Comparison of ENCODE assay signal across 33 cellular contexts in genomic region chr16:73399997-73400396, GRCh38.
"Had no signal": no experiment of that assay in that cellular context is flagged by ENCODE, and none has a peak within 500 bp of the region (broad histone marks: within the 10 kb centered on the region; RNA-seq: fewer than 3 reads in every experiment).

No MANE protein-coding gene starts in this region.

- ATAC-seq: activated CD4-positive, alpha-beta T cell treated with anti-CD3 and anti-CD28 coated beads for 36 hours; activated CD8-positive, alpha-beta memory T cell treated with anti-CD3 and anti-CD28 coated beads, Interleukin-2, amount 10 ng/mL, durations not matched to agents 7 days and 5 days; activated CD8-positive, alpha-beta T cell treated with anti-CD3 and anti-CD28 coated beads, Interleukin-2, amount 10 ng/mL, durations not matched to agents 7 days and 5 days; activated naive CD4-positive, alpha-beta T cell treated with anti-CD3 and anti-CD28 coated beads, Interleukin-2, amount 50 U/mL, for 72 hours; esophagus mucosa; T-helper 17 cell had no signal

- H3K9me3 ChIP-seq: ascending aorta, breast epithelium, colonic mucosa had no signal

- H3K4me1 Mint-ChIP-seq: activated CD4-positive, alpha-beta T cell treated with anti-CD3 and anti-CD28 coated beads for 36 hours; activated CD4-positive, alpha-beta T cell treated with anti-CD3 and anti-CD28 coated beads, Interleukin-2, amount 10 ng/mL, durations not matched to agents 24 days and 14 days; activated CD8-positive, alpha-beta memory T cell treated with anti-CD3 and anti-CD28 coated beads, Interleukin-2, amount 10 ng/mL, durations not matched to agents 7 days and 5 days; activated naive CD8-positive, alpha-beta T cell treated with anti-CD3 and anti-CD28 coated beads, Interleukin-2, amount 10 ng/mL, durations not matched to agents 7 days and 5 days; T-helper 17 cell had no signal

- H3K36me3 Mint-ChIP-seq: activated CD4-positive, alpha-beta memory T cell treated with anti-CD3 and anti-CD28 coated beads for 36 hours; activated CD8-positive, alpha-beta memory T cell treated with anti-CD3 and anti-CD28 coated beads, Interleukin-2, amount 10 ng/mL, durations not matched to agents 7 days and 5 days; activated naive CD4-positive, alpha-beta T cell treated with anti-CD3 and anti-CD28 coated beads, Interleukin-2, amount 50 U/mL, for 72 hours; activated naive CD8-positive, alpha-beta T cell treated with anti-CD3 and anti-CD28 coated beads, Interleukin-2, amount 10 ng/mL, durations not matched to agents 7 days and 5 days; brain had no signal

- H3K9me3 Mint-ChIP-seq: activated CD4-positive, alpha-beta memory T cell treated with anti-CD3 and anti-CD28 coated beads for 36 hours; activated naive CD4-positive, alpha-beta T cell treated with anti-CD3 and anti-CD28 coated beads for 36 hours; activated T-helper 1 cell treated with anti-CD3 and anti-CD28 coated beads, Interleukin-12 subunit alpha, Interleukin-12 subunit beta, Interleukin-2, Interleukin-4 antibody, amounts not matched to agents 30 ng/mL and 10 ng/mL and 1 ng/mL, durations not matched to agents 14 hours and 24 hours and 36 hours; activated T-helper 2 cell treated with anti-CD3 and anti-CD28 coated beads, Interferon-gamma antibody, Interleukin-2, Interleukin-4, amounts not matched to agents 10 μg/mL and 5 μg/mL and 100 μg/mL, durations not matched to agents 14 hours and 24 hours and 36 hours; T-helper 2 cell treated with Interferon-gamma antibody and Interleukin-4, amounts not matched to agents 5 μg/mL and 100 μg/mL, for 36 hours had no signal

- H3K36me3 ChIP-seq: ascending aorta, breast epithelium, cardiac muscle cell, colonic mucosa, WERI-Rb-1 had no signal

- H3K27ac ChIP-seq: ascending aorta, breast epithelium, cardiac muscle cell, colonic mucosa, WERI-Rb-1 had no signal

- H3K27ac Mint-ChIP-seq: activated CD4-positive, alpha-beta memory T cell treated with anti-CD3 and anti-CD28 coated beads for 36 hours; activated CD4-positive, alpha-beta T cell treated with anti-CD3 and anti-CD28 coated beads for 36 hours; activated CD4-positive, alpha-beta T cell treated with anti-CD3 and anti-CD28 coated beads, Interleukin-2, amount 10 ng/mL, durations not matched to agents 24 days and 14 days; activated CD8-positive, alpha-beta memory T cell treated with anti-CD3 and anti-CD28 coated beads, Interleukin-2, amount 10 ng/mL, durations not matched to agents 7 days and 5 days; activated CD8-positive, alpha-beta T cell treated with anti-CD3 and anti-CD28 coated beads, Interleukin-2, amount 10 ng/mL, durations not matched to agents 7 days and 5 days; activated naive CD4-positive, alpha-beta T cell treated with anti-CD3 and anti-CD28 coated beads for 36 hours; activated naive CD4-positive, alpha-beta T cell treated with anti-CD3 and anti-CD28 coated beads, Interleukin-2, amount 50 U/mL, for 72 hours; activated naive CD8-positive, alpha-beta T cell treated with anti-CD3 and anti-CD28 coated beads, Interleukin-2, amount 10 ng/mL, durations not matched to agents 7 days and 5 days; activated T-helper 1 cell treated with anti-CD3 and anti-CD28 coated beads, Interleukin-12 subunit alpha, Interleukin-12 subunit beta, Interleukin-2, Interleukin-4 antibody, amounts not matched to agents 30 ng/mL and 10 ng/mL and 1 ng/mL, durations not matched to agents 14 hours and 24 hours and 36 hours; activated T-helper 2 cell treated with anti-CD3 and anti-CD28 coated beads, Interferon-gamma antibody, Interleukin-2, Interleukin-4, amounts not matched to agents 10 μg/mL and 5 μg/mL and 100 μg/mL, durations not matched to agents 14 hours and 24 hours and 36 hours; T-helper 17 cell; T-helper 2 cell treated with Interferon-gamma antibody and Interleukin-4, amounts not matched to agents 5 μg/mL and 100 μg/mL, for 36 hours had no signal

- FAIRE-seq: frontal cortex had no signal

- H3K4me3 Mint-ChIP-seq: activated CD4-positive, alpha-beta memory T cell treated with anti-CD3 and anti-CD28 coated beads for 36 hours; activated CD4-positive, alpha-beta T cell treated with anti-CD3 and anti-CD28 coated beads for 36 hours; activated CD4-positive, alpha-beta T cell treated with anti-CD3 and anti-CD28 coated beads, Interleukin-2, amount 10 ng/mL, durations not matched to agents 24 days and 14 days; activated CD8-positive, alpha-beta memory T cell treated with anti-CD3 and anti-CD28 coated beads, Interleukin-2, amount 10 ng/mL, durations not matched to agents 7 days and 5 days; activated CD8-positive, alpha-beta T cell treated with anti-CD3 and anti-CD28 coated beads, Interleukin-2, amount 10 ng/mL, durations not matched to agents 7 days and 5 days; activated naive CD4-positive, alpha-beta T cell treated with anti-CD3 and anti-CD28 coated beads for 36 hours; activated naive CD8-positive, alpha-beta T cell treated with anti-CD3 and anti-CD28 coated beads, Interleukin-2, amount 10 ng/mL, durations not matched to agents 7 days and 5 days; activated T-helper 1 cell treated with anti-CD3 and anti-CD28 coated beads, Interleukin-12 subunit alpha, Interleukin-12 subunit beta, Interleukin-2, Interleukin-4 antibody, amounts not matched to agents 30 ng/mL and 10 ng/mL and 1 ng/mL, durations not matched to agents 14 hours and 24 hours and 36 hours; brain; T-helper 17 cell; T-helper 2 cell treated with Interferon-gamma antibody and Interleukin-4, amounts not matched to agents 5 μg/mL and 100 μg/mL, for 36 hours had no signal

- DNase-seq: activated CD4-positive, alpha-beta memory T cell treated with anti-CD3 and anti-CD28 coated beads for 36 hours; activated CD4-positive, alpha-beta T cell treated with anti-CD3 and anti-CD28 coated beads for 36 hours; activated CD4-positive, alpha-beta T cell treated with anti-CD3 and anti-CD28 coated beads, Interleukin-2, amount 10 ng/mL, durations not matched to agents 24 days and 14 days; activated CD4-positive, CD25-positive, alpha-beta regulatory T cell; activated CD4-positive, CD25-positive, alpha-beta regulatory T cell treated with anti-CD3 and anti-CD28 coated beads, Interleukin-2, amount 50 U/mL, for 72 hours; activated CD8-positive, alpha-beta memory T cell treated with anti-CD3 and anti-CD28 coated beads, Interleukin-2, amount 10 ng/mL, durations not matched to agents 7 days and 5 days; activated CD8-positive, alpha-beta memory T cell treated with anti-CD3 and anti-CD28 coated beads, Interleukin-2, amount 50 U/mL, for 4 hours; activated CD8-positive, alpha-beta T cell treated with anti-CD3 and anti-CD28 coated beads, Interleukin-2, amount 10 ng/mL, durations not matched to agents 7 days and 5 days; activated effector memory CD4-positive, alpha-beta T cell treated with anti-CD3 and anti-CD28 coated beads, Interleukin-2, amount 50 U/mL, for 16 hours; activated naive CD4-positive, alpha-beta T cell treated with anti-CD3 and anti-CD28 coated beads for 36 hours; activated naive CD8-positive, alpha-beta T cell treated with anti-CD3 and anti-CD28 coated beads, Interleukin-2, amount 10 ng/mL, durations not matched to agents 7 days and 5 days; activated T-cell treated with anti-CD3 and anti-CD28 coated beads, Interleukin-2, amount 50 U/mL, for 1 hour; activated T-cell treated with anti-CD3 and anti-CD28 coated beads, Interleukin-2, amount 50 U/mL, for 48 hours; central memory CD4-positive, alpha-beta T cell; cerebellar nuclear complex; colonic mucosa; effector CD8-positive, alpha-beta T cell; foreskin fibroblast; head of caudate nucleus; T-helper 1 cell; T-helper 17 cell; T1000; WERI-Rb-1 had no signal

- H3K4me1 ChIP-seq: ascending aorta, breast epithelium, colonic mucosa had no signal

- H3K27me3 ChIP-seq: ascending aorta, breast epithelium, cardiac muscle cell, colonic mucosa had no signal

- H3K4me3 ChIP-seq: ascending aorta, breast epithelium, cardiac muscle cell, colonic mucosa had no signal

- H3K27me3 Mint-ChIP-seq: activated CD4-positive, alpha-beta memory T cell treated with anti-CD3 and anti-CD28 coated beads for 36 hours; activated CD4-positive, alpha-beta T cell treated with anti-CD3 and anti-CD28 coated beads, Interleukin-2, amount 10 ng/mL, durations not matched to agents 24 days and 14 days; activated CD8-positive, alpha-beta memory T cell treated with anti-CD3 and anti-CD28 coated beads, Interleukin-2, amount 10 ng/mL, durations not matched to agents 7 days and 5 days; activated naive CD8-positive, alpha-beta T cell treated with anti-CD3 and anti-CD28 coated beads, Interleukin-2, amount 10 ng/mL, durations not matched to agents 7 days and 5 days; T-helper 17 cell had no signal
